ENCODE assay signal across 13 cellular contexts in the genomic region with DNA sequence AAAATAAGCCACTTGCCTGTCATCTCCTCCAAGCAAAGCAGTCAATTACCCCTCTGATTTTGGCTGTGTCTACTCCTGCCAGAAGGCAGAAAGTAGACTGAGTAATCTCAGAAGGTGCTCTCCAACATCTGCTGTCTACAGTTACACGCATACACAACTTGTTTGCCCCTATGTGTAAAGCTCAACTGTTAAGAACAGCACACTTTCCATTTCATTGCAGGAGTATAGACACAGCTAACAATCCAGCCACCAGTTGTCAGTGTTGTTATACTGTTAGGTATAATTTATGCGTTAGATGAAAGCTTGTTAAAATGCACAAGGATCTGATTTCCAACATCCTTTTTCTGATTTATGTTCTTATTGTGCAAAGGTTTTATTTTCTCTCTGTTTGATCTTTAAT.
DNase-seq lines count a peak whose midpoint lies in the region; ATAC-seq lines count a peak whose summit lies in the region.
"Had no signal": no experiment of that assay in that cellular context is flagged by ENCODE, and none has a peak within 500 bp of the region (broad histone marks: within the 10 kb centered on the region; RNA-seq: fewer than 3 reads in every experiment).

No MANE protein-coding gene starts in this region.

- H3K4me1 Mint-ChIP-seq in activated T-cell treated with anti-CD3 and anti-CD28 coated beads, Interleukin-2, amount 50 U/mL, for 72 hours (ENCODE audit: low read depth), result peaks cover 93% of the 10 kb centered on the region

- peaks cover 4 to 5% of the 10 kb centered on the region in 2 donors for H3K36me3 Mint-ChIP-seq in activated T-cell treated with anti-CD3 and anti-CD28 coated beads, Interleukin-2, amount 50 U/mL, for 72 hours (ENCODE audit: insufficient read depth in 2 of 2)
- peaks cover 10 to 11% of the 10 kb centered on the region in 2 donors for H3K36me3 Mint-ChIP-seq in activated naive CD4-positive, alpha-beta T cell treated with anti-CD3 and anti-CD28 coated beads, Interleukin-2, amount 50 U/mL, for 72 hours

- peaks cover 0 to 2% of the 10 kb centered on the region in 2 donors for H3K9me3 Mint-ChIP-seq in activated T-cell treated with anti-CD3 and anti-CD28 coated beads, Interleukin-2, amount 50 U/mL, for 72 hours
- peaks cover 0 to 7% of the 10 kb centered on the region in 2 donors for H3K9me3 Mint-ChIP-seq in activated naive CD4-positive, alpha-beta T cell treated with anti-CD3 and anti-CD28 coated beads, Interleukin-2, amount 50 U/mL, for 72 hours

- peak; percentile 12 to 21 for DNase-seq in activated T-cell treated with anti-CD3 and anti-CD28 coated beads, Interleukin-2, amount 50 U/mL, for 72 hours
- no peak for DNase-seq in activated T-cell treated with anti-CD3 and anti-CD28 coated beads, Interleukin-2, amount 50 U/mL, for 48 hours
- DNase-seq in activated naive CD4-positive, alpha-beta T cell treated with anti-CD3 and anti-CD28 coated beads, Interleukin-2, amount 50 U/mL, for 72 hours (ENCODE audit: low spot score in 2 of 2), result no peak
- DNase-seq in stimulated activated naive CD8-positive, alpha-beta T cell treated with anti-CD3 and anti-CD28 coated beads, Interleukin-15, Interleukin-2, amounts not matched to agents 100 U/mL and 50 U/mL, for 24 hours, result no peak
- DNase-seq in NCI-H774 (lab: John Stamatoyannopoulos, UW) (no peak), NCI-H1694 treated with DMSO at 0.1 percent for 48 hours (lab: John Stamatoyannopoulos, UW) (no peak)
- DNase-seq: amniotic stem cell; NCI-H187; NCI-H446; stimulated activated CD4-positive, alpha-beta T cell treated with anti-CD3 and anti-CD28 coated beads, Interleukin-1b, Interleukin-23, amount 100 ng/mL, for 48 hours had no signal

- no peaks in the 10 kb centered on the region for H3K27me3 Mint-ChIP-seq in activated T-cell treated with anti-CD3 and anti-CD28 coated beads, Interleukin-2, amount 50 U/mL, for 72 hours (ENCODE audit: low read depth)

- ATAC-seq in activated T-cell treated with anti-CD3 and anti-CD28 coated beads, Interleukin-2, amount 50 U/mL, for 72 hours (replicated peaks in 1 of 2), result peak; percentile 42 to 49
- peak; percentile 30 for ATAC-seq in HG02870 (IDR thresholded peaks at IDR 0.05; ENCODE audit: unreplicated experiment)
- ATAC-seq in activated naive CD4-positive, alpha-beta T cell treated with anti-CD3 and anti-CD28 coated beads, Interleukin-2, amount 50 U/mL, for 72 hours, result peak; percentile 20 to 58
- peak; percentile 22 for ATAC-seq in stimulated activated naive CD8-positive, alpha-beta T cell treated with anti-CD3 and anti-CD28 coated beads, Interleukin-15, Interleukin-2, amounts not matched to agents 100 U/mL and 50 U/mL, for 24 hours
- ATAC-seq in GM21381 (IDR thresholded peaks at IDR 0.05; ENCODE audit: unreplicated experiment), result no peak
- ATAC-seq: sciatic nerve had no signal

- H3K27ac Mint-ChIP-seq in activated T-cell treated with anti-CD3 and anti-CD28 coated beads, Interleukin-2, amount 50 U/mL, for 72 hours, result peak overlapping the region; percentile 43
- no peak overlapping the region for H3K27ac Mint-ChIP-seq in activated naive CD4-positive, alpha-beta T cell treated with anti-CD3 and anti-CD28 coated beads, Interleukin-2, amount 50 U/mL, for 72 hours

- H3K4me3 Mint-ChIP-seq in activated T-cell treated with anti-CD3 and anti-CD28 coated beads, Interleukin-2, amount 50 U/mL, for 72 hours, result peak overlapping the region; percentile 11 to 59

Comparison
In these comparisons a context has a peak if more than half of its experiments do, and no peak if none do; other contexts are left out.
1. DNase-seq: peak in activated T-cell treated with anti-CD3 and anti-CD28 coated beads, Interleukin-2, amount 50 U/mL, for 72 hours (2 of 2); none in activated T-cell treated with anti-CD3 and anti-CD28 coated beads, Interleukin-2, amount 50 U/mL, for 48 hours (0 of 2), activated naive CD4-positive, alpha-beta T cell treated with anti-CD3 and anti-CD28 coated beads, Interleukin-2, amount 50 U/mL, for 72 hours (0 of 2), stimulated activated naive CD8-positive, alpha-beta T cell treated with anti-CD3 and anti-CD28 coated beads, Interleukin-15, Interleukin-2, amounts not matched to agents 100 U/mL and 50 U/mL, for 24 hours (single experiment), NCI-H774 (single experiment) and NCI-H1694 treated with DMSO at 0.1 percent for 48 hours (single experiment).